12 cellular contexts compared by ENCODE assay signal in genomic region chr22:32175751-32176644, GRCh38. TPM values are rescaled to one million over a fixed set of nuclear protein-coding genes. Genes with fewer than 3 reads are reported as not detected.
DNase-seq lines count a peak whose midpoint lies in the region; ATAC-seq and TF ChIP-seq lines count a peak whose summit lies in the region.
"Had no signal": no experiment of that assay in that cellular context is flagged by ENCODE, and none has a peak within 500 bp of the region (broad histone marks: within the 10 kb centered on the region; RNA-seq: fewer than 3 reads in every experiment).

No MANE protein-coding gene starts in this region.

- H3K9me3 ChIP-seq in ES-I3 (ENCODE audit: control insufficient read depth, insufficient read depth, low read length) (no peaks in the 10 kb centered on the region), mesodermal cell (ENCODE audit: control insufficient read depth, low read length) (peaks cover 3% of the 10 kb centered on the region)
- H3K9me3 ChIP-seq: neutrophil had no signal

- 4 to 8% methylated on average over 38 to 41 of the region's 71 CpGs for WGBS in mesodermal cell (ENCODE audit: insufficient coverage in 2 of 2), 2 experiments

- H3K4me3 ChIP-seq in mesodermal cell (ENCODE audit: extremely low read depth, insufficient read depth, low read length, poor library complexity, severe bottlenecking) = peak overlapping the region; percentile 16

- DNase-seq in NCI-H1092 treated with DMSO at 0.1 percent for 48 hours (lab: John Stamatoyannopoulos, UW) (peak; percentile 9), NCI-H1092 (lab: John Stamatoyannopoulos, UW) (no peak), NCI-H2081 (lab: John Stamatoyannopoulos, UW) (no peak), kidney glomerular epithelial cell (lab: John Stamatoyannopoulos, UW) (no peak)
- DNase-seq: stimulated activated naive CD4-positive, alpha-beta T cell treated with Interleukin-2 at 50 U/mL for 16 hours had no signal

- peaks cover 0 to 5% (median 0%) of the 10 kb centered on the region in 5 experiments for H3K9me3 Mint-ChIP-seq in brain
- H3K9me3 Mint-ChIP-seq: T-helper 1 cell treated with Interleukin-12 subunit alpha and Interleukin-12 subunit beta and Interleukin-4 antibody, amounts not matched to agents 30 μg/mL and 1 μg/mL, for 36 hours had no signal

- H3K36me3 ChIP-seq in ES-I3 (ENCODE audit: insufficient read depth, low read length) (no peaks in the 10 kb centered on the region), mesodermal cell (ENCODE audit: control insufficient read depth, insufficient read depth, low read length) (no peaks in the 10 kb centered on the region)
- H3K36me3 ChIP-seq: neutrophil had no signal

- no peaks in the 10 kb centered on the region for H3K4me1 Mint-ChIP-seq in brain

- peak overlapping the region; percentile 61; the same call in 1 of the 2 replicates for H3K9ac ChIP-seq in ES-I3 (ENCODE audit: low read depth, low read length)

- peak overlapping the region in 3 of 5 experiments; percentile 39 to 63 (median 46) for H3K4me3 Mint-ChIP-seq in brain
- H3K4me3 Mint-ChIP-seq: T-helper 1 cell treated with Interleukin-12 subunit alpha and Interleukin-12 subunit beta and Interleukin-4 antibody, amounts not matched to agents 30 μg/mL and 1 μg/mL, for 36 hours had no signal

- H3K27ac Mint-ChIP-seq in brain = no peak overlapping the region
- H3K27ac Mint-ChIP-seq: T-helper 1 cell treated with Interleukin-12 subunit alpha and Interleukin-12 subunit beta and Interleukin-4 antibody, amounts not matched to agents 30 μg/mL and 1 μg/mL, for 36 hours had no signal

- H3K36me3 Mint-ChIP-seq in brain = no peaks in the 10 kb centered on the region

- no peak for ATAC-seq in HG03280 (IDR thresholded peaks at IDR 0.05; ENCODE audit: unreplicated experiment)

- H3K27ac ChIP-seq in mesodermal cell (ENCODE audit: low read depth, low read length, severe bottlenecking) = no peak overlapping the region
- H3K27ac ChIP-seq: neutrophil had no signal

- H3K27me3 Mint-ChIP-seq in brain = peaks cover 68% of the 10 kb centered on the region

- TF ChIP-seq CTCF in brain (conservative IDR thresholded peaks at IDR 0.05) = no peak

- H3K4me1 ChIP-seq in ES-I3 (ENCODE audit: insufficient read depth, low read length) (peaks cover 3% of the 10 kb centered on the region; the same call in 1 of the 2 replicates), mesodermal cell (ENCODE audit: control insufficient read depth, insufficient read depth, low read length, poor library complexity, severe bottlenecking) (no peaks in the 10 kb centered on the region)

RNA-seq across cellular contexts. Expression of gene C22orf42, which starts 16.9 kb away (rescaled TPM):
- polyA plus RNA-seq in brain (ENCODE audit: insufficient read depth, low read depth, low replicate concordance) = 3.9 TPM
- not detected for polyA plus RNA-seq in mesodermal cell (2013, experiment 1 of 2)
- polyA plus RNA-seq in mesodermal cell (2013, experiment 2 of 2) = not detected
- polyA plus RNA-seq: esophagus had no signal

RNA-seq across cellular contexts. Expression of gene RFPL2, which starts 28.9 kb away (rescaled TPM):
- polyA plus RNA-seq in brain (ENCODE audit: insufficient read depth, low read depth, low replicate concordance) = 5.3 TPM
- not detected for polyA plus RNA-seq in mesodermal cell (2013, experiment 1 of 2)
- not detected for polyA plus RNA-seq in mesodermal cell (2013, experiment 2 of 2)
